ENCODE assay signal across 12 cellular contexts in genomic region chrY:3016594-3016993, GRCh38.
"Had no signal": no experiment of that assay in that cellular context is flagged by ENCODE, and none has a peak within 500 bp of the region (broad histone marks: within the 10 kb centered on the region; RNA-seq: fewer than 3 reads in every experiment).

No MANE protein-coding gene starts in this region.

- ATAC-seq: right lobe of liver, T-helper 17 cell had no signal

- H3K4me3 ChIP-seq: right lobe of liver, stomach, thoracic aorta had no signal

- H3K36me3 ChIP-seq: right lobe of liver, stomach, thoracic aorta had no signal

- H3K27me3 ChIP-seq: right lobe of liver, stomach had no signal

- H3K4me3 Mint-ChIP-seq: endodermal cell, immature natural killer cell, nephron progenitor cell, T-helper 17 cell had no signal

- H3K4me1 ChIP-seq: right lobe of liver had no signal

- H3K27ac Mint-ChIP-seq: endodermal cell, immature natural killer cell, nephron progenitor cell, T-helper 17 cell had no signal

- H3K36me3 Mint-ChIP-seq: immature natural killer cell had no signal

- DNase-seq: activated CD4-positive, alpha-beta T cell treated with anti-CD3 and anti-CD28 coated beads, Interleukin-2, amount 50 U/mL, for 4 hours; activated CD4-positive, CD25-positive, alpha-beta regulatory T cell treated with anti-CD3 and anti-CD28 coated beads, Interleukin-2, amount 50 U/mL, for 72 hours; activated naive CD4-positive, alpha-beta T cell treated with anti-CD3 and anti-CD28 coated beads, Interleukin-2, amount 50 U/mL, for 16 hours; activated T-cell treated with anti-CD3 and anti-CD28 coated beads for 4 hours; endodermal cell; head of caudate nucleus; immature natural killer cell; nephron progenitor cell; right lobe of liver; stomach; T-helper 17 cell had no signal

- H3K4me1 Mint-ChIP-seq: endodermal cell, immature natural killer cell, nephron progenitor cell had no signal

- H3K9me3 ChIP-seq: right lobe of liver, stomach, thoracic aorta had no signal

- H3K27me3 Mint-ChIP-seq: T-helper 17 cell had no signal

- H3K27ac ChIP-seq: right lobe of liver, stomach had no signal

- H3K9me3 Mint-ChIP-seq: endodermal cell, immature natural killer cell, nephron progenitor cell had no signal
